In genomic region chr6:36623547-36624459, GRCh38 we compare ENCODE assay signal across 8 cellular contexts. TPM values are rescaled to one million over a fixed set of nuclear protein-coding genes. Genes with fewer than 3 reads are reported as not detected.
A peak's percentile ranks its signal among the peaks of the same experiment; 100 is the strongest.
DNase-seq lines count a peak whose midpoint lies in the region; TF ChIP-seq lines count a peak whose summit lies in the region.

No MANE protein-coding gene starts in this region.

- no peak for TF ChIP-seq POLR2A in erythroblast (IDR thresholded peaks at IDR 0.05; ENCODE audit: low read length)

- no peak overlapping the region for H3K4me3 ChIP-seq in NT2/D1 (ENCODE audit: insufficient read length, low read depth)

- no peaks in the 10 kb centered on the region for H3K36me3 ChIP-seq in NT2/D1 (ENCODE audit: insufficient read depth, insufficient read length, low read length)

- H3K9me3 ChIP-seq in NT2/D1 (ENCODE audit: insufficient read depth, low read length) = no peaks in the 10 kb centered on the region

- H3K9ac ChIP-seq in NT2/D1 (ENCODE audit: insufficient read length, low read depth) = no peak overlapping the region

- H3K4me1 ChIP-seq in NT2/D1 (ENCODE audit: insufficient read depth, insufficient read length) = peaks cover 2% of the 10 kb centered on the region

- DNase-seq in SIG-M5 treated with dmso at 0.1 percent for 504 hours (lab: John Stamatoyannopoulos, UW; ENCODE audit: unreplicated experiment) = peak; percentile 70
- DNase-seq in SIG-M5 (lab: John Stamatoyannopoulos, UW) = no peak
- DNase-seq in HuH-7 (ENCODE audit: low spot score) = peak; percentile 56
- peak; percentile 44 for DNase-seq in NT2/D1 (ENCODE audit: low read depth, low spot score)
- peak; percentile 78 for DNase-seq in activated CD8-positive, alpha-beta memory T cell treated with anti-CD3 and anti-CD28 coated beads, Interleukin-2, amount 50 U/mL, for 4 hours
- DNase-seq in erythroblast (lab: John Stamatoyannopoulos, UW) = peak; percentile 62 to 84
- peak; percentile 93 for DNase-seq in myocyte (ENCODE audit: low read depth)
- DNase-seq in stimulated activated CD8-positive, alpha-beta memory T cell treated with anti-CD3 and anti-CD28 coated beads, Interleukin-7, amount 100 ng/mL, for 4 hours (ENCODE audit: low read depth in 2 of 2) = peak; percentile 48 to 61

- no peaks in the 10 kb centered on the region for H3K27me3 ChIP-seq in NT2/D1 (ENCODE audit: insufficient read depth, insufficient read length)

RNA-seq across cellular contexts. Expression of gene SRSF3, which starts 29.6 kb away (rescaled TPM):
- total RNA-seq in myocyte = 99.5 and 155 TPM in 2 replicates
- 181 TPM for polyA plus RNA-seq in myocyte (2012)

RNA-seq across cellular contexts. Expression of gene CDKN1A, which starts 54.7 kb away (rescaled TPM):
- total RNA-seq in myocyte = 1,798 and 2,123 TPM in 2 replicates
- polyA plus RNA-seq in myocyte (2012) = 1,534 TPM
